Comparison of ENCODE assay signal across 8 cellular contexts in the genomic region with DNA sequence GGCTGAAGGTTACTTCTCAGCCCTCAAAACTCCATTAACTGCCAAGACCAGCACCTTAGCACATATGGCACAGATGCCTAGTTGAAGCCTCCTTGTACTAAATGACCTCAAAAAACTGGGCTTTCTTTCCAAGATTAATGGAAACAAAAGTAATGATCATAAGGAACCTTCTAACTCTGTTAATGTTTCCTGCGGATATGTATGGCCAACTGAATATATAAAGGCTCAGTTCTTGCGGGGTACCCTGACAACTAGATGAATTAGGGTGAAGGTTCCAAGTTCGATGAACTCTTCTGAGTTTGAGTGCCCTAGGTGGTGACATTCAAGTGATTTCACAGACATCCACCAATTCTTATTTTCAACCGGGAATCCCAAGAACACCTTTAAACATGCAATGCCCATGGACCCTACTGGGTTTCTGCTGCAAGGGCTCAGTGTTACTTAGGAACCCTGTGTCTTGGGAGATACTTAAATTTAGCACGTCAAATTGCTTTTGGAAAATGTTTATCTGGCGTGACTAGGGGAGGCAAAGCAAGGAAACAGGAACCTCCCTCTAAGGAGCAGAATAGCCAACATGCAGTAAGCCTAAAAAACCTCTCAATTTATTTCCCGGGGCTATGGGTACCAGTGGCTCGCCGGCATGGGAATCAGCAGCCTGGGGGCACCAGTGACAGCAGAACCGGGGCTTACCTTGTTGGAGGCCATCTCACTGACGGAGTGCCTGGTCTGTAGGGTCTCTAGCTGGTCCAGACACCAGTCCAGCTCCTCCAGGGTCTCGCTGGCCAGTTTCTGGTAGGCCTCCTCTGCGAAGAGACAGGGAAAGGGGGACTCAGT.
DNase-seq lines count a peak whose midpoint lies in the region; ATAC-seq and TF ChIP-seq lines count a peak whose summit lies in the region.

No MANE protein-coding gene starts in this region.

- H3K27ac ChIP-seq in iPS-20b (ENCODE audit: low read length) = no peak overlapping the region
- peak overlapping the region; percentile 72 for H3K27ac ChIP-seq in stomach smooth muscle (ENCODE audit: low read length)

- H3K4me1 ChIP-seq in iPS-20b (ENCODE audit: insufficient read depth, low read length) (0 out of 2 replicates have a peak, but pooled peaks cover 7% of the 10 kb centered on the region), stomach smooth muscle (ENCODE audit: control insufficient read depth, insufficient read depth, low read length) (peaks cover 24% of the 10 kb centered on the region)

- no peak for TF ChIP-seq CTCF in CD14-positive monocyte (IDR thresholded peaks at IDR 0.05)

- ATAC-seq in HG03025 (IDR thresholded peaks at IDR 0.05; ENCODE audit: low FRiP score, unreplicated experiment) = peak; percentile 3
- ATAC-seq in GM18519 (IDR thresholded peaks at IDR 0.05; ENCODE audit: low FRiP score, unreplicated experiment) = no peak
- no peak for ATAC-seq in HG03520 (IDR thresholded peaks at IDR 0.05; ENCODE audit: unreplicated experiment)

- H3K9me3 Mint-ChIP-seq in CD14-positive monocyte = no peaks in the 10 kb centered on the region
- H3K9me3 Mint-ChIP-seq in activated naive CD8-positive, alpha-beta T cell (ENCODE audit: low read depth) = no peaks in the 10 kb centered on the region

- H3K36me3 Mint-ChIP-seq in CD14-positive monocyte = peaks cover 0 to 4% of the 10 kb centered on the region in 2 donors
- no peaks in the 10 kb centered on the region for H3K36me3 Mint-ChIP-seq in activated naive CD8-positive, alpha-beta T cell

- H3K27ac Mint-ChIP-seq in CD14-positive monocyte = peak overlapping the region; percentile 38 to 94 (median 85)
- peak overlapping the region; percentile 99 for H3K27ac Mint-ChIP-seq in activated naive CD8-positive, alpha-beta T cell

- H3K27me3 Mint-ChIP-seq in CD14-positive monocyte (ENCODE audit: low read depth in 3 of 3) = peaks cover 0 to 3% (median 0%) of the 10 kb centered on the region in 3 donors
- no peaks in the 10 kb centered on the region for H3K27me3 Mint-ChIP-seq in activated naive CD8-positive, alpha-beta T cell

- no peaks in the 10 kb centered on the region for H3K9me3 ChIP-seq in iPS-20b (ENCODE audit: insufficient read depth, low read depth, low read length)
- H3K9me3 ChIP-seq in stomach smooth muscle (ENCODE audit: control insufficient read depth in 2 of 2, low read length in 2 of 2) = no peaks in the 10 kb centered on the region

- peak overlapping the region; percentile 98 to 100 for H3K4me3 Mint-ChIP-seq in CD14-positive monocyte
- peak overlapping the region; percentile 90 for H3K4me3 Mint-ChIP-seq in activated naive CD8-positive, alpha-beta T cell

- peaks cover 54% of the 10 kb centered on the region for H3K4me1 Mint-ChIP-seq in CD14-positive monocyte
- peaks cover 70% of the 10 kb centered on the region for H3K4me1 Mint-ChIP-seq in activated naive CD8-positive, alpha-beta T cell (ENCODE audit: low read depth)

- intact Hi-C loops in CD14-positive monocyte (cut with micrococcal nuclease) = no loop called here

- DNase-seq in CD14-positive monocyte (ENCODE audit: low spot score) (no peak), iPS-NIHi7 (ENCODE audit: extremely low spot score) (no peak)

- H3K4me3 ChIP-seq in iPS-20b (ENCODE audit: low read length) = peak overlapping the region; percentile 69
- peak overlapping the region; percentile 76 to 79 for H3K4me3 ChIP-seq in stomach smooth muscle (ENCODE audit: low read length in 2 of 2)

- H3K27me3 ChIP-seq in iPS-20b (ENCODE audit: insufficient read depth, low read length) (peaks cover 48% of the 10 kb centered on the region), stomach smooth muscle (ENCODE audit: control insufficient read depth in 1 of 2, insufficient read depth in 2 of 2, low read length in 2 of 2) (no peaks in the 10 kb centered on the region)

- H3K36me3 ChIP-seq in iPS-20b (ENCODE audit: insufficient read depth, low read depth, low read length) = no peaks in the 10 kb centered on the region
- H3K36me3 ChIP-seq in stomach smooth muscle (ENCODE audit: control insufficient read depth in 2 of 2, insufficient read depth in 2 of 2, low read length in 2 of 2) = no peaks in the 10 kb centered on the region

- H3K9ac ChIP-seq in iPS-20b (ENCODE audit: low read depth, low read length) (peak overlapping the region; percentile 46; the same call in 1 of the 2 replicates), stomach smooth muscle (ENCODE audit: low read length in 2 of 2) (peak overlapping the region; percentile 66 to 78)
